Comparison of ENCODE assay signal across 1 cellular context in the genomic region with DNA sequence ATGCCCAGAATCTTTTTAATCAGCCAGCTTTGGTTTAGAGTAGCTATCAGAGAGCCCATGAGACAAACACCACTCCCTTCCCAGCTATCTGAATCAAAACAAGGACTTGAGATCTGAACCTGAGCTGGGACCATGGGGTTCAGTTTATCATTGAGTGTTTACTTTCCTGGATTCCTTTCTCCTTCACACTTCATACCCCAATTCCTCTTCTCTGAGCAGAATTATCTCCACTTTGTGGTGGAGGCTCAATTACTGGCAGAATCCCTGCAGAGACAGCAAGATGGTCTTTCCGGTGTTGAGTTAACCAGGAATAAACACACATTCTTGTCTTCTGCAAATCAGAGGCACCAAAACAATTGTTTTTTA.
TF ChIP-seq lines count a peak whose summit lies in the region.

No MANE protein-coding gene starts in this region.

TF ChIP-seq in K562, 482 proteins besides CTCF, POLR2A, EP300 and RAD21 (continued from another document):
- 0 out of 2 replicates have a peak, but pooled peaks have one; percentile 1 for TF ChIP-seq JUN (IDR thresholded peaks at IDR 0.05; ENCODE audit: borderline replicate concordance, low read depth, low read length)
- TF ChIP-seq JUN (CRISPR knock-in tag; IDR thresholded peaks at IDR 0.05; ENCODE audit: borderline replicate concordance) = no peak
- 0 out of 2 replicates have a peak, but pooled peaks have one; percentile 5 for TF ChIP-seq HIVEP1 (CRISPR knock-in tag; IDR thresholded peaks at IDR 0.05)
- peak in 1 of 2 experiments; percentile 52; a peak in 2 of 4 replicates for TF ChIP-seq RCOR1 (IDR thresholded peaks at IDR 0.05; ENCODE audit: borderline replicate concordance in 1 of 2, low read depth in 2 of 2, low read length in 2 of 2)
- TF ChIP-seq CBFA2T3 (IDR thresholded peaks at IDR 0.05) = peak; percentile 21; the same call in 1 of the 2 replicates
